16 cellular contexts compared by ENCODE assay signal in the genomic region with DNA sequence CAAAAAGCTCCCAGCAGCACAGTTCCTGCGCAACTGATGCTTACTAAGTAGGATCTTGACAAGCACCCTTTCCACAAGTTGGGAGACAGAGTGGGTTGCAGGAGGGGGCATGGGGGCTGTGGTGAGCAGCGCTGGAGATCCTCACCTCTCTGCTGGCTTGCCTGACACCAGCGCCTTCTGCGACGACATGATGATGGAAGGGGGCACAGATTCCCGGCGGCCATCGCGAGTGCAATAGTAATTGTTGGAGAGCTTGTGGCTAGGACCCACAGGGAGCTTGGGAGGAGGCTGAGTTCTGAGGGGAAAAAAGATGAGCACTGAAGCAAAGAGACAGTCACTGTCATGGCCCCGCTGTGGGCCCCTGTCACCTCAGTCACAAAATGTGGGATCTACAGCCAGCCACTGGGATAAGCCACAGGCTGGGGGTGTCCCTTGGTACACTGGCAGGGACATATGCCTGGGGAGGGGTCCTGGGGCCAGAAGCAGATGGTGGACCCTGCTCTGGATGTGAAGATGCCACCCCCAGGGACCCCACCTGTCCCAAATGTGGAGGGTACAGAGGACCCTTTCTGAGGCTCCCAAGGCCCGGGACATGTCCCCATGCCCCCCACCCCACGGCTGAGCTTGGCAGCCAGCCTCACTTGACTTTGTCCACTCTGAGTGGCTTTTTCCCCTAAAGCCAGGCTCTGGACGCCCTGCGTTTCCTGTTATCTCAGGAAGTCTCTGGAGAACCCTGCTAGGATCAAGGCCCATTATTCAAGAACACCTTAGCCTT. TPM values are rescaled to one million over a fixed set of nuclear protein-coding genes. Genes with fewer than 3 reads are reported as not detected.
DNase-seq lines count a peak whose midpoint lies in the region; TF ChIP-seq lines count a peak whose summit lies in the region.
"Had no signal": no experiment of that assay in that cellular context is flagged by ENCODE, and none has a peak within 500 bp of the region (broad histone marks: within the 10 kb centered on the region; RNA-seq: fewer than 3 reads in every experiment).

No MANE protein-coding gene starts in this region.

- peak overlapping the region; percentile 65 for H3K4me3 Mint-ChIP-seq in endothelial cell (ENCODE audit: unreplicated experiment)
- H3K4me3 Mint-ChIP-seq: activated B cell treated with CpG ODN at 0.5 μM for 24 hours had no signal

- peaks cover 52% of the 10 kb centered on the region for H3K4me1 Mint-ChIP-seq in endothelial cell (ENCODE audit: unreplicated experiment)

- H3K9me3 ChIP-seq in KOPT-K1 (ENCODE audit: insufficient read depth, low read length, poor library complexity, severe bottlenecking) = no peaks in the 10 kb centered on the region
- H3K9me3 ChIP-seq: esophagus muscularis mucosa, mucosa of descending colon, upper lobe of right lung had no signal

- DNase-seq in endothelial cell (ENCODE audit: low spot score) (no peak), CD1c-positive myeloid dendritic cell (ENCODE audit: extremely low spot score) (no peak), SKM-1 treated with dmso at 0.1 percent for 144 hours (lab: John Stamatoyannopoulos, UW; ENCODE audit: unreplicated experiment) (no peak)
- DNase-seq: activated B cell treated with CpG ODN at 0.5 μM for 24 hours; activated gamma-delta T cell treated with Interleukin-2 at 50 U/mL for 16 hours; DMS79; head of caudate nucleus; islet precursor cell; NCI-H774; stimulated activated naive CD4-positive, alpha-beta T cell; T-helper 1 cell; upper lobe of right lung had no signal

- H3K27ac ChIP-seq in KOPT-K1 (ENCODE audit: low read depth, low read length, poor library complexity, severe bottlenecking) = peak overlapping the region; percentile 26
- H3K27ac ChIP-seq: esophagus muscularis mucosa, skin epidermis had no signal

- no peak for TF ChIP-seq CTCF in endothelial cell (IDR thresholded peaks at IDR 0.05; ENCODE audit: unreplicated experiment)

- H3K36me3 Mint-ChIP-seq in endothelial cell (ENCODE audit: low read depth, unreplicated experiment) = peaks cover 11% of the 10 kb centered on the region

- peaks cover 15% of the 10 kb centered on the region for H3K27me3 Mint-ChIP-seq in endothelial cell (ENCODE audit: unreplicated experiment)
- H3K27me3 Mint-ChIP-seq: activated B cell treated with CpG ODN at 0.5 μM for 24 hours had no signal

- peaks cover 57% of the 10 kb centered on the region for H3K36me3 ChIP-seq in KOPT-K1 (ENCODE audit: insufficient read depth, low read length)

- H3K27ac Mint-ChIP-seq in endothelial cell (ENCODE audit: unreplicated experiment) = peak overlapping the region; percentile 85
- H3K27ac Mint-ChIP-seq: activated B cell treated with CpG ODN at 0.5 μM for 24 hours had no signal

- no peaks in the 10 kb centered on the region for H3K9me3 Mint-ChIP-seq in endothelial cell (ENCODE audit: unreplicated experiment)
- H3K9me3 Mint-ChIP-seq: activated B cell treated with CpG ODN at 0.5 μM for 24 hours had no signal

RNA-seq across cellular contexts. Expression of a gene that starts 4.6 kb away (rescaled TPM):
- total RNA-seq in endothelial cell (ENCODE audit: unreplicated experiment) = 39.9 TPM

RNA-seq across cellular contexts. Expression of a gene that starts 4.8 kb away (rescaled TPM):
- 1,732 TPM for total RNA-seq in endothelial cell (ENCODE audit: unreplicated experiment)

RNA-seq across cellular contexts. Expression of a gene that starts 8.4 kb away (rescaled TPM):
- 111 TPM for total RNA-seq in endothelial cell (ENCODE audit: unreplicated experiment)

RNA-seq across cellular contexts. Expression of a gene that starts 26.5 kb away (rescaled TPM):
- total RNA-seq in endothelial cell (ENCODE audit: unreplicated experiment) = 109 TPM

RNA-seq across cellular contexts. Expression of a gene that starts 47.4 kb away (rescaled TPM):
- 14.3 TPM for total RNA-seq in endothelial cell (ENCODE audit: unreplicated experiment)
- total RNA-seq: activated B cell treated with CpG ODN at 0.5 μM for 24 hours had no signal
